Comparison of ENCODE assay signal across 10 cellular contexts in genomic region chr10:68334672-68335467, GRCh38. TPM values are rescaled to one million over a fixed set of nuclear protein-coding genes. Genes with fewer than 3 reads are reported as not detected.
DNase-seq lines count a peak whose midpoint lies in the region; ATAC-seq and TF ChIP-seq lines count a peak whose summit lies in the region.
"Had no signal": no experiment of that assay in that cellular context is flagged by ENCODE, and none has a peak within 500 bp of the region (broad histone marks: within the 10 kb centered on the region; RNA-seq: fewer than 3 reads in every experiment).

No MANE protein-coding gene starts in this region.

- in situ Hi-C loops in Panc1 (cut with HindIII; ENCODE audit: low pct_unique_long_range_greater_than_20kb, low sequenced_read_pairs), result no loop called here

- peaks cover 54% of the 10 kb centered on the region for H4K20me1 ChIP-seq in DOHH2 (ENCODE audit: control insufficient read depth, insufficient read depth, low read depth, low read length)

- POLR2A ChIA-PET in Panc1 (lab: Charles Lee), result interaction anchor here (0.6 to 0.7 kb wide), 2 partner anchors 11 to 40 kb away, joined by 3 to 7 read pairs; no protein-coding TSS in a partner anchor

- CTCF ChIA-PET in Panc1 (lab: Charles Lee), result no interaction called here

- H3K27ac ChIP-seq in DOHH2 (ENCODE audit: low read depth, low read length) (peak overlapping the region; percentile 10; the same call in 1 of the 2 replicates), Panc1 (ENCODE audit: low read length) (peak overlapping the region; percentile 100), prostate gland (no peak overlapping the region)

- peak overlapping the region; percentile 87 for H3K4me2 ChIP-seq in DOHH2 (ENCODE audit: low read length)

- intact Hi-C loops in Panc1 (cut with micrococcal nuclease; ENCODE audit: unreplicated experiment), result no loop called here
- intact Hi-C loops in prostate gland (cut with DNase I), result loop anchor here (10.0 kb wide), 2 partner anchors 260 to 450 kb away; partner anchors contain the start of genes HERC4 and SIRT1

- H3K4me1 ChIP-seq in DOHH2 (ENCODE audit: control insufficient read depth, low read length), result peaks cover 47% of the 10 kb centered on the region
- peaks cover 42% of the 10 kb centered on the region for H3K4me1 ChIP-seq in Panc1 (ENCODE audit: control insufficient read depth, insufficient read depth, low read length)
- H3K4me1 ChIP-seq in prostate gland (replicated peaks), result peaks cover 5% of the 10 kb centered on the region

- ATAC-seq in Panc1, result no peak
- ATAC-seq in GM18511 (IDR thresholded peaks at IDR 0.05; ENCODE audit: unreplicated experiment), result no peak

- H3K4me3 ChIP-seq in DOHH2 (ENCODE audit: low read length) (peak overlapping the region; percentile 83), Panc1 (ENCODE audit: low read depth in 2 of 2, low read length in 2 of 2) (peak overlapping the region; percentile 65 to 90), prostate gland (peak overlapping the region; percentile 66 to 90)

- no peaks in the 10 kb centered on the region for H3K9me2 ChIP-seq in DOHH2 (replicated peaks; ENCODE audit: control insufficient read depth, low read length)

- WGBS in prostate gland, result 2% methylated on average over 8 of the region's 8 CpGs

- H3K27me3 ChIP-seq in DOHH2 (ENCODE audit: control insufficient read depth, low read length), result no peaks in the 10 kb centered on the region
- H3K27me3 ChIP-seq in Panc1 (ENCODE audit: control insufficient read depth, insufficient read depth, low read length), result no peaks in the 10 kb centered on the region
- no peaks in the 10 kb centered on the region for H3K27me3 ChIP-seq in prostate gland (replicated peaks; ENCODE audit: insufficient read depth)

- H3K36me3 ChIP-seq in DOHH2 (ENCODE audit: control insufficient read depth, low read length) (peaks cover 78% of the 10 kb centered on the region), Panc1 (ENCODE audit: control insufficient read depth, insufficient read depth, low read length) (peaks cover 37% of the 10 kb centered on the region), prostate gland (peaks cover 5 to 6% of the 10 kb centered on the region in 2 donors)

- DNase-seq in Panc1 (ENCODE audit: low read depth, low spot score), result no peak
- peak; percentile 26 to 32 for DNase-seq in erythroblast (lab: John Stamatoyannopoulos, UW)
- no peak for DNase-seq in prostate gland (ENCODE audit: low spot score)
- no peak for DNase-seq in GDM1 (lab: John Stamatoyannopoulos, UW)
- DNase-seq in epidermal melanocyte (ENCODE audit: insufficient read length, low spot score), result no peak
- no peak for DNase-seq in dedifferentiated amniotic fluid mesenchymal stem cell (ENCODE audit: extremely low spot score)
- DNase-seq: cerebellar nuclear complex, NCI-H2081 had no signal

- peaks cover 91% of the 10 kb centered on the region for H3K79me2 ChIP-seq in DOHH2 (ENCODE audit: control insufficient read depth, low read length)

- TF ChIP-seq POLR2A in erythroblast (IDR thresholded peaks at IDR 0.05; ENCODE audit: low read length) (no peak), prostate gland (IDR thresholded peaks at IDR 0.05) (no peak)

- H3F3A ChIP-seq in DOHH2 (ENCODE audit: control insufficient read depth, insufficient read depth), result peaks cover 28% of the 10 kb centered on the region

- BruUV-seq in Panc1 (replicated peaks; lab: Mats Ljungman, UMichigan), result no TSS peak

- H3K9me3 ChIP-seq in DOHH2 (ENCODE audit: control insufficient read depth, insufficient read depth, low read length), result no peaks in the 10 kb centered on the region
- no peaks in the 10 kb centered on the region for H3K9me3 ChIP-seq in Panc1 (ENCODE audit: control insufficient read depth, insufficient read depth, low read depth, low read length)
- H3K9me3 ChIP-seq in prostate gland, result no peaks in the 10 kb centered on the region

- TF ChIP-seq CTCF in DOHH2 (IDR thresholded peaks at IDR 0.05; ENCODE audit: low read depth, low read length, poor library complexity, severe bottlenecking) (no peak), Panc1 (IDR thresholded peaks at IDR 0.05) (no peak), prostate gland (IDR thresholded peaks at IDR 0.05) (no peak)

RNA-seq across cellular contexts. Expression of gene PBLD, which starts 2.1 kb away (rescaled TPM):
- total RNA-seq in Panc1 (2021; ENCODE audit: unreplicated experiment) (11.7 TPM), prostate gland (1 to 10 TPM; 8.6 to 8.7 TPM)
- polyA plus RNA-seq in Panc1 (2012; ENCODE audit: insufficient read length), result 7.1 TPM

RNA-seq across cellular contexts. Expression of gene HNRNPH3, which starts 3.0 kb away (rescaled TPM):
- total RNA-seq in Panc1 (2021; ENCODE audit: unreplicated experiment) (143 TPM), prostate gland (10 to 100 TPM; 29.1 to 47.5 TPM)
- polyA plus RNA-seq in Panc1 (2012; ENCODE audit: insufficient read length), result 177 TPM

Comparison
In these comparisons a context has a peak if more than half of its experiments do, and no peak if none do; other contexts are left out.
1. H3K27ac ChIP-seq: peak in DOHH2 (single experiment) and Panc1 (single experiment); none in prostate gland (0 of 2).
2. DNase-seq: peak in erythroblast (2 of 2); none in Panc1 (single experiment), prostate gland (single experiment), GDM1 (single experiment), epidermal melanocyte (single experiment) and dedifferentiated amniotic fluid mesenchymal stem cell (single experiment).
3. Peak in every context shown above with its lines, with median percentiles within 50 percentile points of each other: H3K4me3 ChIP-seq.